Comparison of ENCODE assay signal across 8 cellular contexts in genomic region chr10:100303724-100304319, GRCh38. TPM values are rescaled to one million over a fixed set of nuclear protein-coding genes. Genes with fewer than 3 reads are reported as not detected.
DNase-seq lines count a peak whose midpoint lies in the region; ATAC-seq and TF ChIP-seq lines count a peak whose summit lies in the region.

No MANE protein-coding gene starts in this region.

- H3K27ac ChIP-seq in spleen = no peak overlapping the region

- 31 to 37% (median 36%) methylated on average over 7 of the region's 7 CpGs for WGBS in spleen, 5 donors

- H3K9me3 ChIP-seq in BE2C (no peaks in the 10 kb centered on the region), spleen (peaks cover 0 to 9% (median 0%) of the 10 kb centered on the region in 8 donors)

- H3K4me1 ChIP-seq in BE2C = no peaks in the 10 kb centered on the region
- H3K4me1 ChIP-seq in spleen = peaks cover 0 to 6% (median 0%) of the 10 kb centered on the region in 6 donors

- no peak for ATAC-seq in GM21528 (IDR thresholded peaks at IDR 0.05; ENCODE audit: low FRiP score, unreplicated experiment)

- H3K27me3 ChIP-seq in BE2C = peaks cover 9% of the 10 kb centered on the region; the same call in 1 of the 2 replicates
- H3K27me3 ChIP-seq in spleen (replicated peaks in 1 of 7) = peaks cover 0 to 54% (median 0%) of the 10 kb centered on the region in 7 donors

- DNase-seq in BE2C = no peak
- DNase-seq in HCEC 1CT = peak; percentile 49
- peak; percentile 55 for DNase-seq in RKO (ENCODE audit: low spot score)
- DNase-seq in fibroblast of pulmonary artery (ENCODE audit: low read depth) = peak; percentile 52
- no peak for DNase-seq in spleen
- no peak for DNase-seq in posterior cingulate gyrus
- DNase-seq in epidermal melanocyte (ENCODE audit: insufficient read length, low spot score) = no peak

- intact Hi-C loops in spleen (cut with DNase I; ENCODE audit: low total_unique reads) (no loop called here), posterior cingulate gyrus (cut with DNase I) (loop anchor here (1.0 kb wide), 1 partner anchor 129 kb away; no protein-coding TSS in a partner anchor)

- TF ChIP-seq POLR2A in spleen (IDR thresholded peaks at IDR 0.05) = no peak

- peak; percentile 74 for TF ChIP-seq CTCF in BE2C (IDR thresholded peaks at IDR 0.05; ENCODE audit: low read depth, low read length)
- peak; percentile 86 for TF ChIP-seq CTCF in fibroblast of pulmonary artery (IDR thresholded peaks at IDR 0.05; ENCODE audit: low read length, missing control alignments)
- TF ChIP-seq CTCF in spleen (IDR thresholded peaks at IDR 0.05 in 8 of 11, conservative IDR thresholded peaks at IDR 0.05 in 3 of 11) = peak in 9 of 11 experiments; percentile 8 to 61 (median 41)

- H3K36me3 ChIP-seq in BE2C (no peaks in the 10 kb centered on the region), spleen (no peaks in the 10 kb centered on the region)

- no peak overlapping the region for H3K4me3 ChIP-seq in BE2C (ENCODE audit: low read depth, low read length)
- H3K4me3 ChIP-seq in fibroblast of pulmonary artery (replicated peaks; ENCODE audit: low read depth, low read length) = no peak overlapping the region
- no peak overlapping the region for H3K4me3 ChIP-seq in spleen

RNA-seq across cellular contexts. Expression of gene BLOC1S2, which starts 17.3 kb away (rescaled TPM):
- polyA plus RNA-seq in BE2C (2012; ENCODE audit: insufficient read depth, insufficient read length, low read depth) = 43.8 TPM
- total RNA-seq in spleen = 10 to 100 TPM; 45.0 to 54.4 (median 50.1) TPM
- polyA plus RNA-seq in spleen = 10 to 100 TPM; 81.7 to 96.1 (median 92.5) TPM

RNA-seq across cellular contexts. Expression of gene PKD2L1, which starts 26.2 kb away (rescaled TPM):
- not detected for polyA plus RNA-seq in BE2C (2012; ENCODE audit: insufficient read depth, insufficient read length, low read depth)
- 1 to 10 TPM in 6 of 7 donors, not detected in 1; 3.0 to 8.7 (median 4.2) TPM for total RNA-seq in spleen
- 1 to 10 TPM; 2.2 to 4.8 (median 3.3) TPM for polyA plus RNA-seq in spleen

RNA-seq across cellular contexts. Expression of gene CWF19L1, which starts 36.4 kb away (rescaled TPM):
- polyA plus RNA-seq in BE2C (2012; ENCODE audit: insufficient read depth, insufficient read length, low read depth) = 14.5 TPM
- total RNA-seq in spleen = 10 to 100 TPM; 17.8 to 42.1 (median 30.0) TPM
- 10 to 100 TPM; 22.2 to 36.5 (median 23.6) TPM for polyA plus RNA-seq in spleen

RNA-seq across cellular contexts. Expression of gene SCD, which starts 43.2 kb away (rescaled TPM):
- 240 TPM for polyA plus RNA-seq in BE2C (2012; ENCODE audit: insufficient read depth, insufficient read length, low read depth)
- 10 to 100 TPM; 21.0 to 56.3 (median 40.1) TPM for total RNA-seq in spleen
- 1 to 10 TPM; 2.1 to 8.3 (median 5.9) TPM for polyA plus RNA-seq in spleen

Comparison
In these comparisons a context has a peak if more than half of its experiments do, and no peak if none do; other contexts are left out.
1. DNase-seq: peak in HCEC 1CT (single experiment), RKO (single experiment) and fibroblast of pulmonary artery (single experiment); none in BE2C (single experiment), spleen (single experiment), posterior cingulate gyrus (0 of 10) and epidermal melanocyte (single experiment).
2. Peak in every context shown above with its lines, with median percentiles within 50 percentile points of each other: CTCF ChIP-seq.